20 cellular contexts compared by ENCODE assay signal in genomic region chr5:98735806-98736507, GRCh38. TPM values are rescaled to one million over a fixed set of nuclear protein-coding genes. Genes with fewer than 3 reads are reported as not detected.
A peak's percentile ranks its signal among the peaks of the same experiment; 100 is the strongest.
DNase-seq lines count a peak whose midpoint lies in the region; ATAC-seq, FAIRE-seq and TF ChIP-seq lines count a peak whose summit lies in the region.
"Had no signal": no experiment of that assay in that cellular context is flagged by ENCODE, and none has a peak within 500 bp of the region (broad histone marks: within the 10 kb centered on the region; RNA-seq: fewer than 3 reads in every experiment).

No MANE protein-coding gene starts in this region.

- H3K9me3 ChIP-seq in endodermal cell (ENCODE audit: control insufficient read depth, low read length) (peaks cover 50% of the 10 kb centered on the region), left lung (no peaks in the 10 kb centered on the region)
- H3K9me3 ChIP-seq: SJSA1, thoracic aorta had no signal

- H3K27me3 ChIP-seq in endodermal cell (ENCODE audit: control insufficient read depth, insufficient read depth, low read length, poor library complexity, severe bottlenecking): no peaks in the 10 kb centered on the region
- H3K27me3 ChIP-seq in left lung: no peaks in the 10 kb centered on the region
- H3K27me3 ChIP-seq: SJSA1 had no signal

- peaks cover 8% of the 10 kb centered on the region for H3K4me1 ChIP-seq in endodermal cell (ENCODE audit: control insufficient read depth, insufficient read depth, low read length)
- no peaks in the 10 kb centered on the region for H3K4me1 ChIP-seq in left lung
- H3K4me1 ChIP-seq: SJSA1 had no signal

- H3K9me3 Mint-ChIP-seq in endodermal cell: peaks cover 41% of the 10 kb centered on the region
- H3K9me3 Mint-ChIP-seq: T-helper 1 cell treated with Interleukin-12 subunit alpha and Interleukin-12 subunit beta and Interleukin-4 antibody, amounts not matched to agents 30 μg/mL and 1 μg/mL, for 36 hours had no signal

- peak; percentile 45 for FAIRE-seq in H54 (lab: Jason Lieb, UNC)
- FAIRE-seq: colon, endothelial cell of umbilical vein had no signal

- H3K4me3 ChIP-seq in AG09309 (ENCODE audit: control insufficient read depth, low read depth, low read length) (no peak overlapping the region), endodermal cell (ENCODE audit: low read length) (peak overlapping the region; percentile 69), left lung (no peak overlapping the region)
- H3K4me3 ChIP-seq: PC-9, SJSA1, thoracic aorta had no signal

- WGBS in endodermal cell (ENCODE audit: insufficient coverage in 1 of 2, insufficient read length in 1 of 2), 2 experiments: 94% methylated on average over 1 of the region's 1 CpG; no CpG with 5 or more reads in 1 of the 2 experiments

- peaks cover 55% of the 10 kb centered on the region for H3K36me3 Mint-ChIP-seq in endodermal cell (ENCODE audit: low read depth)
- H3K36me3 Mint-ChIP-seq: stimulated activated effector memory CD8-positive, alpha-beta T cell treated with anti-CD3 and anti-CD28 coated beads, Interleukin-12 subunit alpha, Interleukin-12 subunit beta, amount 100 ng/mL, for 72 hours had no signal

- no peak overlapping the region for H3K4me3 Mint-ChIP-seq in endodermal cell
- H3K4me3 Mint-ChIP-seq: stimulated activated effector memory CD8-positive, alpha-beta T cell treated with anti-CD3 and anti-CD28 coated beads, Interleukin-12 subunit alpha, Interleukin-12 subunit beta, amount 100 ng/mL, for 72 hours; T-helper 1 cell treated with Interleukin-12 subunit alpha and Interleukin-12 subunit beta and Interleukin-4 antibody, amounts not matched to agents 30 μg/mL and 1 μg/mL, for 36 hours had no signal

- no peak overlapping the region for H3K9ac ChIP-seq in endodermal cell (ENCODE audit: extremely low read depth, low read length, poor library complexity, severe bottlenecking)

- no peak overlapping the region for H3K27ac ChIP-seq in endodermal cell (ENCODE audit: low read depth, low read length)
- H3K27ac ChIP-seq in left lung: no peak overlapping the region
- H3K27ac ChIP-seq: PC-9, SJSA1, thoracic aorta had no signal

- H3K27ac Mint-ChIP-seq in endodermal cell: no peak overlapping the region
- H3K27ac Mint-ChIP-seq: stimulated activated effector memory CD8-positive, alpha-beta T cell treated with anti-CD3 and anti-CD28 coated beads, Interleukin-12 subunit alpha, Interleukin-12 subunit beta, amount 100 ng/mL, for 72 hours; T-helper 1 cell treated with Interleukin-12 subunit alpha and Interleukin-12 subunit beta and Interleukin-4 antibody, amounts not matched to agents 30 μg/mL and 1 μg/mL, for 36 hours had no signal

- H3K27me3 Mint-ChIP-seq in endodermal cell (ENCODE audit: insufficient read depth): peaks cover 2% of the 10 kb centered on the region

- DNase-seq in AG09309 (ENCODE audit: low read depth): peak; percentile 63
- DNase-seq in H54 (ENCODE audit: insufficient read length, low spot score): no peak
- no peak for DNase-seq in endodermal cell
- DNase-seq in left lung: no peak
- DNase-seq in NOMO-1 treated with dmso at 0.1 percent for 144 hours (lab: John Stamatoyannopoulos, UW; ENCODE audit: unreplicated experiment): no peak
- no peak for DNase-seq in cerebellar cortex (ENCODE audit: low spot score)
- DNase-seq in NCI-H510A treated with DMSO at 0.1 percent for 48 hours (lab: John Stamatoyannopoulos, UW): no peak
- DNase-seq: activated CD4-positive, alpha-beta T cell treated with anti-CD3 and anti-CD28 coated beads, Interleukin-2, amount 50 U/mL, for 4 hours; anterior cingulate cortex; DMS79 treated with DMSO at 0.1 percent for 48 hours; NCI-H1436; NCI-H774; PC-9 had no signal

- H3K4me1 Mint-ChIP-seq in endodermal cell: peaks cover 23% of the 10 kb centered on the region
- H3K4me1 Mint-ChIP-seq: stimulated activated effector memory CD8-positive, alpha-beta T cell treated with anti-CD3 and anti-CD28 coated beads, Interleukin-12 subunit alpha, Interleukin-12 subunit beta, amount 100 ng/mL, for 72 hours had no signal

- H3K36me3 ChIP-seq in endodermal cell (ENCODE audit: control insufficient read depth, insufficient read depth, low read length) (peaks cover 65% of the 10 kb centered on the region), left lung (no peaks in the 10 kb centered on the region)
- H3K36me3 ChIP-seq: SJSA1, thoracic aorta had no signal

- intact Hi-C loops in left lung (cut with DNase I): no loop called here

- no peak for TF ChIP-seq POLR2A in H54 (IDR thresholded peaks at IDR 0.05; ENCODE audit: low read depth, low read length)

- TF ChIP-seq CTCF in AG09309 (IDR thresholded peaks at IDR 0.05; ENCODE audit: control insufficient read depth, insufficient read depth, low read depth, low read length, missing control alignments) (no peak), endodermal cell (conservative IDR thresholded peaks at IDR 0.05) (no peak), left lung (IDR thresholded peaks at IDR 0.05) (no peak)

- ATAC-seq in left lung: peak; percentile 54
- ATAC-seq in HG03342 (IDR thresholded peaks at IDR 0.05; ENCODE audit: unreplicated experiment): no peak
- ATAC-seq: stimulated activated effector memory CD8-positive, alpha-beta T cell treated with anti-CD3 and anti-CD28 coated beads, Interleukin-12 subunit alpha, Interleukin-12 subunit beta, amount 100 ng/mL, for 72 hours had no signal

RNA-seq across cellular contexts. Expression of gene RGMB, which starts 37.5 kb away (rescaled TPM):
- 10 to 100 TPM; 60.2 to 71.6 TPM for total RNA-seq in endodermal cell
- 105 TPM for polyA plus RNA-seq in endodermal cell (2013, experiment 1 of 2)
- 81.8 TPM for polyA plus RNA-seq in endodermal cell (2013, experiment 2 of 2)
- 10 to 100 TPM; 12.2 to 21.3 TPM for total RNA-seq in left lung
